In the genomic region with DNA sequence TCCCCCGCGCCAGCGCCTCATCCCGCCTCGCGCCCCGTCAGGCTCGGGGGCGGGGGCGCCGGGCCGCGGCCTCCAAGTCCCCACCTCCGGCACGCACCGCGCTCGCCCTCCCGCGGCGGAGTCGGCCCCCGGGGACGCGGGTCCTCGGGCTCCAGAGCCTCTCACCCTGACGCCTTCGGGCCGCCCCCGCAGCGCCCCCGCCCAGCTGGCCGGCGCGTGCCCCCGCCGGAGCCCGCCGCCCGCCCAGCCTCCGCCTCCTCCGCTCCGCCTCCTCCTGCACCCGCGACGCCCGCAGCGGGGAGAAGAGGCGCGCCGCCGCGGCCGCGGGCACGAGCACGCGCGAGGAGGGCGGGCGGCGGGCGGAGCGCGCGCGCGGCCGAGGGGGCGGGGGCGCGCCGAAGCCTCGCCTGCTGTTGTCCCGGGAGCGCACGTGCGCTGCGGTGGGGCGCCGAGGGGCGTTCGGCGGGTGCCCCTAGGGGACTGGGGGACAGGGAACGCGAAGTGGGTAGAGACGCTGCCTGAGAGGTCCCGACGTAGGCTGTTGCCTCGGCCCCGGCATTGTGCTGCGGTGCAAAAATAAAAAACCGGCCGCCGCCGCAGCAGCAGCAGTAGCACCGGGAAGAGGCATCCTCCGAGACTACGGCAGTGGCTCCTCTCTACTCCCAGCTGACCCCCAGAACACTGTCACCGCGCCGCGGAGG, we compare ENCODE assay signal across 8 cellular contexts.
DNase-seq lines count a peak whose midpoint lies in the region; ATAC-seq and FAIRE-seq lines count a peak whose summit lies in the region.

No MANE protein-coding gene starts in this region.

- H3K4me1 Mint-ChIP-seq in CD4-positive, CD25-positive, alpha-beta regulatory T cell = peaks cover 0 to 22% (median 7%) of the 10 kb centered on the region in 4 donors

- no peak overlapping the region for H3K4me3 ChIP-seq in CD4-positive, CD25-positive, alpha-beta regulatory T cell (ENCODE audit: low read depth, low read length)

- FAIRE-seq in urothelium cell line (lab: Jason Lieb, UNC) = no peak

- H3K27me3 ChIP-seq in CD4-positive, CD25-positive, alpha-beta regulatory T cell (ENCODE audit: control insufficient read depth, insufficient read depth, low read length) = peaks cover 21% of the 10 kb centered on the region

- H3K27ac Mint-ChIP-seq in CD4-positive, CD25-positive, alpha-beta regulatory T cell = peak overlapping the region in 1 of 3 donors; percentile 12

- peaks cover 12% of the 10 kb centered on the region for H3K4me1 ChIP-seq in CD4-positive, CD25-positive, alpha-beta regulatory T cell (ENCODE audit: control insufficient read depth, insufficient read depth, low read length, poor library complexity, severe bottlenecking)

- H3K9me3 ChIP-seq in CD4-positive, CD25-positive, alpha-beta regulatory T cell (ENCODE audit: control insufficient read depth in 2 of 2, low read length in 2 of 2) = no peaks in the 10 kb centered on the region

- no peaks in the 10 kb centered on the region for H3K36me3 Mint-ChIP-seq in CD4-positive, CD25-positive, alpha-beta regulatory T cell

- peak; percentile 45 to 67 (median 59) for DNase-seq in CD4-positive, CD25-positive, alpha-beta regulatory T cell
- peak; percentile 87 for DNase-seq in LoVo (ENCODE audit: low spot score)
- peak; percentile 58 for DNase-seq in T follicular helper cell (ENCODE audit: low read depth)
- peak in 56 of 58 donors; percentile 25 to 87 (median 76) for DNase-seq in anterior cingulate cortex (lab: John Stamatoyannopoulos, UW)
- DNase-seq in hepatic stellate cell (ENCODE audit: low spot score) = peak; percentile 85
- DNase-seq in pulmonary artery endothelial cell (ENCODE audit: low read depth, low spot score) = peak; percentile 32
- DNase-seq in urothelium cell line (ENCODE audit: low spot score) = peak; percentile 87

- H3K36me3 ChIP-seq in CD4-positive, CD25-positive, alpha-beta regulatory T cell (ENCODE audit: control insufficient read depth, insufficient read depth, low read length) = no peaks in the 10 kb centered on the region

- peak overlapping the region in 3 of 4 donors; percentile 73 to 87 (median 81) for H3K4me3 Mint-ChIP-seq in CD4-positive, CD25-positive, alpha-beta regulatory T cell

- peaks cover 61% of the 10 kb centered on the region for H3K27me3 Mint-ChIP-seq in CD4-positive, CD25-positive, alpha-beta regulatory T cell

- H3K9me3 Mint-ChIP-seq in CD4-positive, CD25-positive, alpha-beta regulatory T cell = peaks cover 0 to 4% (median 0%) of the 10 kb centered on the region in 7 donors

- H3K27ac ChIP-seq in CD4-positive, CD25-positive, alpha-beta regulatory T cell (ENCODE audit: insufficient read depth, low read length, poor library complexity, severe bottlenecking) = no peak overlapping the region

- ATAC-seq in CD4-positive, CD25-positive, alpha-beta regulatory T cell (ENCODE audit: low read depth in 2 of 2) = peak; percentile 68 to 75
- ATAC-seq in GM21526 (IDR thresholded peaks at IDR 0.05; ENCODE audit: low FRiP score, unreplicated experiment) = peak; percentile 80

Comparison
In these comparisons a context has a peak if more than half of its experiments do, and no peak if none do; other contexts are left out.
1. DNase-seq: peak in every context shown above with its lines; median percentile 87 in LoVo; 87 in urothelium cell line; 85 in hepatic stellate cell; 76 in anterior cingulate cortex; 59 in CD4-positive, CD25-positive, alpha-beta regulatory T cell; 58 in T follicular helper cell; 32 in pulmonary artery endothelial cell.